Comparison of ENCODE assay signal across 1 cellular context in the genomic region with DNA sequence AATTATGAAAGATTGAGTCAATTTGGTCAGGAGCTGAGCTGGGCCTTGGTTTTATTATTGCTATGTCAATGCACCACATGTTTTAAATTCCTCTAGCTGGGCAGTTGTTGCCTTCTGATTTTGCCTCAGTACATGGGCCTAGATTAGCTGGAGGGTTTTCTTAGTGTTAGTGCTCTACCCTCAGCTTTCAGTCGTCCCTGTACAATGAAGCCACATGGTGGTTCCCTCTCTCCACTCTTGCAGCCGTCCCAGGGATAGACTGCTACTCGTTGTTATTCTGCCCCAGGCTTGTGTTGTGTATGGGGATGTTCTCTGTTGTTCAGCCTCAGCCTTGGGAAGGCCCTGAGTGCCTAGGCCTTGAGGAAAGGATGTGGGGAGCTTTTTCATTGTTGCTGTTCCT.
TF ChIP-seq lines count a peak whose summit lies in the region.

No MANE protein-coding gene starts in this region.

TF ChIP-seq in HepG2, 621 proteins besides CTCF, POLR2A, EP300 and RAD21:
- TF ChIP-seq PTBP1 (IDR thresholded peaks at IDR 0.05; ENCODE audit: low read depth, low read length, poor library complexity, severe bottlenecking): no peak
- TF ChIP-seq, protein P1, sequence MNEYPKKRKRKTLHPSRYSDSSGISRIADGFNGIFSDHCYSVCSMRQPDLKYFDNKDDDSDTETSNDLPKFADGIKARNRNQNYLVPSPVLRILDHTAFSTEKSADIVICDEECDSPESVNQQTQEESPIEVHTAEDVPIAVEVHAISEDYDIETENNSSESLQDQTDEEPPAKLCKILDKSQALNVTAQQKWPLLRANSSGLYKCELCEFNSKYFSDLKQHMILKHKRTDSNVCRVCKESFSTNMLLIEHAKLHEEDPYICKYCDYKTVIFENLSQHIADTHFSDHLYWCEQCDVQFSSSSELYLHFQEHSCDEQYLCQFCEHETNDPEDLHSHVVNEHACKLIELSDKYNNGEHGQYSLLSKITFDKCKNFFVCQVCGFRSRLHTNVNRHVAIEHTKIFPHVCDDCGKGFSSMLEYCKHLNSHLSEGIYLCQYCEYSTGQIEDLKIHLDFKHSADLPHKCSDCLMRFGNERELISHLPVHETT (CRISPR knock-in tag; conservative IDR thresholded peaks at IDR 0.05): no peak
- TF ChIP-seq, protein P2, sequence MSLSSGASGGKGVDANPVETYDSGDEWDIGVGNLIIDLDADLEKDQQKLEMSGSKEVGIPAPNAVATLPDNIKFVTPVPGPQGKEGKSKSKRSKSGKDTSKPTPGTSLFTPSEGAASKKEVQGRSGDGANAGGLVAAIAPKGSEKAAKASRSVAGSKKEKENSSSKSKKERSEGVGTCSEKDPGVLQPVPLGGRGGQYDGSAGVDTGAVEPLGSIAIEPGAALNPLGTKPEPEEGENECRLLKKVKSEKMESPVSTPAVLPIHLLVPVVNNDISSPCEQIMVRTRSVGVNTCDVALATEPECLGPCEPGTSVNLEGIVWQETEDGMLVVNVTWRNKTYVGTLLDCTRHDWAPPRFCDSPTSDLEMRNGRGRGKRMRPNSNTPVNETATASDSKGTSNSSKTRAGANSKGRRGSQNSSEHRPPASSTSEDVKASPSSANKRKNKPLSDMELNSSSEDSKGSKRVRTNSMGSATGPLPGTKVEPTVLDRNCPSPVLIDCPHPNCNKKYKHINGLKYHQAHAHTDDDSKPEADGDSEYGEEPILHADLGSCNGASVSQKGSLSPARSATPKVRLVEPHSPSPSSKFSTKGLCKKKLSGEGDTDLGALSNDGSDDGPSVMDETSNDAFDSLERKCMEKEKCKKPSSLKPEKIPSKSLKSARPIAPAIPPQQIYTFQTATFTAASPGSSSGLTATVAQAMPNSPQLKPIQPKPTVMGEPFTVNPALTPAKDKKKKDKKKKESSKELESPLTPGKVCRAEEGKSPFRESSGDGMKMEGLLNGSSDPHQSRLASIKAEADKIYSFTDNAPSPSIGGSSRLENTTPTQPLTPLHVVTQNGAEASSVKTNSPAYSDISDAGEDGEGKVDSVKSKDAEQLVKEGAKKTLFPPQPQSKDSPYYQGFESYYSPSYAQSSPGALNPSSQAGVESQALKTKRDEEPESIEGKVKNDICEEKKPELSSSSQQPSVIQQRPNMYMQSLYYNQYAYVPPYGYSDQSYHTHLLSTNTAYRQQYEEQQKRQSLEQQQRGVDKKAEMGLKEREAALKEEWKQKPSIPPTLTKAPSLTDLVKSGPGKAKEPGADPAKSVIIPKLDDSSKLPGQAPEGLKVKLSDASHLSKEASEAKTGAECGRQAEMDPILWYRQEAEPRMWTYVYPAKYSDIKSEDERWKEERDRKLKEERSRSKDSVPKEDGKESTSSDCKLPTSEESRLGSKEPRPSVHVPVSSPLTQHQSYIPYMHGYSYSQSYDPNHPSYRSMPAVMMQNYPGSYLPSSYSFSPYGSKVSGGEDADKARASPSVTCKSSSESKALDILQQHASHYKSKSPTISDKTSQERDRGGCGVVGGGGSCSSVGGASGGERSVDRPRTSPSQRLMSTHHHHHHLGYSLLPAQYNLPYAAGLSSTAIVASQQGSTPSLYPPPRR (CRISPR knock-in tag; IDR thresholded peaks at IDR 0.05; ENCODE audit: borderline replicate concordance): no peak
- no peak for TF ChIP-seq ZNF552 (CRISPR knock-in tag; IDR thresholded peaks at IDR 0.05; ENCODE audit: borderline replicate concordance)
- no peak for TF ChIP-seq ATF7 (IDR thresholded peaks at IDR 0.05)
- no peak for TF ChIP-seq ATF7 (CRISPR knock-in tag; IDR thresholded peaks at IDR 0.05)
- no peak for TF ChIP-seq ZNF691 (CRISPR knock-in tag; IDR thresholded peaks at IDR 0.05; ENCODE audit: borderline replicate concordance, low read depth)
- no peak for TF ChIP-seq ZEB1 (IDR thresholded peaks at IDR 0.05; ENCODE audit: insufficient replicate concordance, low read depth)
- TF ChIP-seq RFX5 (IDR thresholded peaks at IDR 0.05; ENCODE audit: low read depth, low read length): no peak
- no peak for TF ChIP-seq ELK4 (CRISPR knock-in tag; IDR thresholded peaks at IDR 0.05; ENCODE audit: borderline replicate concordance)
- TF ChIP-seq DDIT3 (CRISPR knock-in tag; IDR thresholded peaks at IDR 0.05): no peak
- no peak for TF ChIP-seq ZNF780A (CRISPR knock-in tag; IDR thresholded peaks at IDR 0.05)
- no peak for TF ChIP-seq CERS6 (CRISPR knock-in tag; IDR thresholded peaks at IDR 0.05)
- no peak for TF ChIP-seq ZNF326 (CRISPR knock-in tag; IDR thresholded peaks at IDR 0.05; ENCODE audit: borderline replicate concordance)
- no peak for TF ChIP-seq SKI (IDR thresholded peaks at IDR 0.05; ENCODE audit: partially characterized antibody)
- no peak for TF ChIP-seq ZNF672 (CRISPR knock-in tag; IDR thresholded peaks at IDR 0.05)
- no peak for TF ChIP-seq MAFK (conservative IDR thresholded peaks at IDR 0.05 in 1 of 2, IDR thresholded peaks at IDR 0.05 in 1 of 2; ENCODE audit: low read length in 2 of 2)
- TF ChIP-seq SMARCC2 (IDR thresholded peaks at IDR 0.05): no peak
- TF ChIP-seq ISL2 (CRISPR knock-in tag; IDR thresholded peaks at IDR 0.05): no peak
- TF ChIP-seq, protein P3, sequence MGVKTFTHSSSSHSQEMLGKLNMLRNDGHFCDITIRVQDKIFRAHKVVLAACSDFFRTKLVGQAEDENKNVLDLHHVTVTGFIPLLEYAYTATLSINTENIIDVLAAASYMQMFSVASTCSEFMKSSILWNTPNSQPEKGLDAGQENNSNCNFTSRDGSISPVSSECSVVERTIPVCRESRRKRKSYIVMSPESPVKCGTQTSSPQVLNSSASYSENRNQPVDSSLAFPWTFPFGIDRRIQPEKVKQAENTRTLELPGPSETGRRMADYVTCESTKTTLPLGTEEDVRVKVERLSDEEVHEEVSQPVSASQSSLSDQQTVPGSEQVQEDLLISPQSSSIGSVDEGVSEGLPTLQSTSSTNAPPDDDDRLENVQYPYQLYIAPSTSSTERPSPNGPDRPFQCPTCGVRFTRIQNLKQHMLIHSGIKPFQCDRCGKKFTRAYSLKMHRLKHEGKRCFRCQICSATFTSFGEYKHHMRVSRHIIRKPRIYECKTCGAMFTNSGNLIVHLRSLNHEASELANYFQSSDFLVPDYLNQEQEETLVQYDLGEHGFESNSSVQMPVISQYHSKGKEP (CRISPR knock-in tag; IDR thresholded peaks at IDR 0.05): no peak
- no peak for TF ChIP-seq U2AF1 (optimal IDR thresholded peaks at IDR 0.05; ENCODE audit: low read depth, low read length)
